ENCODE assay signal across 21 cellular contexts in genomic region chr16:89145406-89146161, GRCh38. TPM values are rescaled to one million over a fixed set of nuclear protein-coding genes. Genes with fewer than 3 reads are reported as not detected.
"Had no signal": no experiment of that assay in that cellular context is flagged by ENCODE, and none has a peak within 500 bp of the region (broad histone marks: within the 10 kb centered on the region; RNA-seq: fewer than 3 reads in every experiment).

No MANE protein-coding gene starts in this region.

- H3K4me1 ChIP-seq: body of pancreas, Peyer's patch, SJSA1 had no signal

- FAIRE-seq: bronchial epithelial cell had no signal

- H3K4me3 ChIP-seq: body of pancreas, Peyer's patch, SJSA1 had no signal

- H3K27me3 ChIP-seq: body of pancreas, Peyer's patch, SJSA1 had no signal

- DNase-seq: activated CD4-positive, alpha-beta T cell treated with anti-CD3 and anti-CD28 coated beads for 4 hours; activated CD8-positive, alpha-beta memory T cell treated with anti-CD3 and anti-CD28 coated beads, Interleukin-2, amount 50 U/mL, for 4 hours; activated CD8-positive, alpha-beta T cell treated with anti-CD3 and anti-CD28 coated beads for 36 hours; activated T-cell treated with anti-CD3 and anti-CD28 coated beads, Interleukin-2, amount 50 U/mL, for 1 hour; body of pancreas; KG1; NCI-H1048; NCI-H146; NCI-H187 treated with DMSO at 0.1 percent for 48 hours; NCI-H2081 treated with DMSO at 0.1 percent for 48 hours; NCI-H446; NCI-H524; SHP77; SW 1271 had no signal

- H3K27ac ChIP-seq: body of pancreas, Peyer's patch, RWPE1, SJSA1 had no signal

- H3K9me3 ChIP-seq: SJSA1 had no signal

- ATAC-seq: activated CD4-positive, CD25-positive, alpha-beta regulatory T cell treated with anti-CD3 and anti-CD28 coated beads, Interleukin-2, amount 50 U/mL, for 24 hours; activated CD8-positive, alpha-beta T cell treated with anti-CD3 and anti-CD28 coated beads for 36 hours; body of pancreas; SK-N-SH treated with all-trans-retinoic acid at 6 μM for 48 hours had no signal

RNA-seq across cellular contexts. Expression of gene CDH15, which starts 26.0 kb away (rescaled TPM):
- total RNA-seq: activated CD8-positive, alpha-beta T cell treated with anti-CD3 and anti-CD28 coated beads for 36 hours; Peyer's patch had no signal

RNA-seq across cellular contexts. Expression of gene SLC22A31, which starts 54.8 kb away (rescaled TPM):
- total RNA-seq: M059J, SJSA1 had no signal
